8 cellular contexts compared by ENCODE assay signal in the genomic region with DNA sequence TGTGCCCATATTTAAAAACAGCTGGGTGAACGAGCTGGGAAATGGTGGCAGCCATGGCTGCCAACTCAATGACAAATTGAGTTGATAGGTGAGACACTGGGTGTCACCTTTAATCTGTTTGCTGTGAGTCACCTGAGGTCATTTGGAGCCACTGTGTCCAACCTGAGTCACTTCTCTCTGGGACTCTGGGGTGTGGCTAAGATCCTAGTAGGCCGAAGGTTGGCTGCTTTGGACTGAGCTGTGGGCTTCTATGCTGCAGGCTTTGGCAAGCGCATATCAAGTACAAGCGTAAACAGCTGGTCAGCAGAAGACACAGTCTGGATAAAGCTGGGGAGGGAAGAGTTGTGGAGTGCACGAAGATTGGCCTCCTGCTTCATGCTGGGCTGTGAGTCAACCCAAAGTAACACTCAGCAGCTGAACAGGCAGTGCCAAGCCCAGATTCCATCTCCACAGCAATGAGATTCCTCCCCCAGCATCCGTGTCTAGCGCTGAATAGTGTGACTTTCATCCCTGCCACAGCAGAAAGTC. TPM values are rescaled to one million over a fixed set of nuclear protein-coding genes. Genes with fewer than 3 reads are reported as not detected.
DNase-seq lines count a peak whose midpoint lies in the region; ATAC-seq, FAIRE-seq and TF ChIP-seq lines count a peak whose summit lies in the region.
"Had no signal": no experiment of that assay in that cellular context is flagged by ENCODE, and none has a peak within 500 bp of the region (broad histone marks: within the 10 kb centered on the region; RNA-seq: fewer than 3 reads in every experiment).

No MANE protein-coding gene starts in this region.

- peaks cover 24% of the 10 kb centered on the region for H3K4me1 Mint-ChIP-seq in type B pancreatic cell (ENCODE audit: unreplicated experiment)
- peaks cover 13% of the 10 kb centered on the region for H3K4me1 Mint-ChIP-seq in glutamatergic neuron (ENCODE audit: low read depth, unreplicated experiment)

- BruUV-seq in HepG2 (replicated peaks; lab: Mats Ljungman, UMichigan) = no TSS peak

- no peaks in the 10 kb centered on the region for H3K9me3 Mint-ChIP-seq in type B pancreatic cell
- peaks cover 3% of the 10 kb centered on the region for H3K9me3 Mint-ChIP-seq in glutamatergic neuron (ENCODE audit: unreplicated experiment)

- TF ChIP-seq EP300 in HepG2 (IDR thresholded peaks at IDR 0.05; ENCODE audit: low read depth in 2 of 2, low read length in 2 of 2) (peak in 1 of 2 experiments; percentile 27; a peak in 1 of 4 replicates), HepG2 (CRISPR knock-in tag; IDR thresholded peaks at IDR 0.05; ENCODE audit: borderline replicate concordance) (no peak)

- H3K27me3 ChIP-seq in HepG2 (ENCODE audit: control insufficient read depth in 1 of 2, insufficient read depth in 2 of 2, low read length in 2 of 2) = peaks cover 0 to 1% of the 10 kb centered on the region in 2 experiments; a peak in 1 of 5 replicates

- TF ChIP-seq POLR2A in HepG2 (IDR thresholded peaks at IDR 0.05; ENCODE audit: insufficient read depth in 1 of 2, low read depth in 2 of 2, low read length in 2 of 2) = no peak

- no peaks in the 10 kb centered on the region for H3K9me3 ChIP-seq in HepG2 (ENCODE audit: low read length)

- no peaks in the 10 kb centered on the region for H3K79me2 ChIP-seq in HepG2 (ENCODE audit: insufficient read depth, low read length)

- peak overlapping the region; percentile 19 to 67 (median 23); a peak in 5 of 6 replicates for H3K4me3 ChIP-seq in HepG2 (replicated peaks in 1 of 3; ENCODE audit: insufficient read depth in 1 of 3, low read depth in 2 of 3, low read length in 3 of 3)

- intact Hi-C loops in HepG2 (cut with micrococcal nuclease; ENCODE audit: unreplicated experiment) = loop anchor here (10.0 kb wide), 1 partner anchor 248 kb away; no protein-coding TSS in a partner anchor

- TF ChIP-seq CTCF in HepG2 (CRISPR knock-in tag; IDR thresholded peaks at IDR 0.05) (0 out of 2 replicates have a peak, but pooled peaks have one; percentile 3), type B pancreatic cell (conservative IDR thresholded peaks at IDR 0.05) (no peak), glutamatergic neuron (IDR thresholded peaks at IDR 0.05; ENCODE audit: partially characterized antibody, unreplicated experiment) (no peak)

- peak overlapping the region; percentile 12; the same call in 1 of the 2 replicates for H3K9ac ChIP-seq in HepG2 (ENCODE audit: insufficient read depth, low read depth, low read length)

- POLR2A ChIA-PET in HepG2 (lab: Yijun Ruan, JAX) = interaction anchor here (0.6 to 1.2 kb wide), 4 partner anchors 118 to 466 kb away, joined by 3 to 6 read pairs (median 4); a partner anchor contains a TSS

- peaks cover 59% of the 10 kb centered on the region for H3K4me1 ChIP-seq in HepG2 (ENCODE audit: insufficient read depth, low read length)

- FAIRE-seq in HepG2 (lab: Jason Lieb, UNC) = peak; percentile 23

- in situ Hi-C loops in HepG2 (cut with HindIII; ENCODE audit: extremely low pct_ligation_motif_present, low pct_unique_long_range_greater_than_20kb) = no loop called here

- ATAC-seq in HepG2 (peak; percentile 46), HG03432 (IDR thresholded peaks at IDR 0.05; ENCODE audit: unreplicated experiment) (no peak)

- H3K27ac ChIP-seq in caudate nucleus (ENCODE audit: low read depth, low read length) (no peak overlapping the region), HepG2 (ENCODE audit: extremely low read length, insufficient read depth, low read length) (no peak overlapping the region)

- peak overlapping the region; percentile 80 for H3K27ac Mint-ChIP-seq in type B pancreatic cell
- no peak overlapping the region for H3K27ac Mint-ChIP-seq in glutamatergic neuron (ENCODE audit: unreplicated experiment)

- no peak for TF ChIP-seq RAD21 in HepG2 (CRISPR knock-in tag; IDR thresholded peaks at IDR 0.05)

- CTCF ChIA-PET in HepG2 (lab: Yijun Ruan, JAX; ENCODE audit: low intra/inter-chr PET ratio, low total read pairs) = interaction anchor here (0.9 kb wide), 1 partner anchor 217 kb away, joined by 3 read pairs; no protein-coding TSS in a partner anchor

- H3K4me3 Mint-ChIP-seq in type B pancreatic cell = no peak overlapping the region
- no peak overlapping the region for H3K4me3 Mint-ChIP-seq in glutamatergic neuron (ENCODE audit: unreplicated experiment)

- H3K36me3 Mint-ChIP-seq in type B pancreatic cell (no peaks in the 10 kb centered on the region), glutamatergic neuron (ENCODE audit: unreplicated experiment) (no peaks in the 10 kb centered on the region)

- peak overlapping the region; percentile 89 for H3K4me2 ChIP-seq in HepG2 (ENCODE audit: low read depth, low read length)

- no peaks in the 10 kb centered on the region for H4K20me1 ChIP-seq in HepG2 (ENCODE audit: insufficient read depth, low read length)

- 0% methylated on average over 5 of the region's 7 CpGs for WGBS in HepG2 (ENCODE audit: low lambda C conversion rate)

- no peak overlapping the region for H2AFZ ChIP-seq in HepG2 (ENCODE audit: low read length)

- DNase-seq in HT1080 (ENCODE audit: low read depth) (peak; percentile 94), caudate nucleus (lab: John Stamatoyannopoulos, UW) (peak in 47 of 61 donors; percentile 8 to 89 (median 43)), HepG2 (ENCODE audit: low spot score) (peak; percentile 75), type B pancreatic cell (ENCODE audit: extremely low spot score, unreplicated experiment) (no peak), glutamatergic neuron (no peak), T-helper 2 cell (no peak)
- DNase-seq: NCI-H524 had no signal

- H3K27me3 Mint-ChIP-seq in type B pancreatic cell = no peaks in the 10 kb centered on the region
- H3K27me3 Mint-ChIP-seq in glutamatergic neuron (ENCODE audit: unreplicated experiment) = peaks cover 5% of the 10 kb centered on the region

- no peaks in the 10 kb centered on the region for H3K36me3 ChIP-seq in HepG2 (replicated peaks in 1 of 2; ENCODE audit: control insufficient read depth in 1 of 2, insufficient read depth in 2 of 2, low read length in 2 of 2)

RNA-seq across cellular contexts. Expression of a gene that starts 24.0 kb away (rescaled TPM):
- not detected in 2 replicates for total RNA-seq in HT1080 (2014; rRNA removed; shearing (Covaris generic))
- polyA plus RNA-seq in HT1080 (2015; cell fraction: cytosol; rRNA removed) = not detected in 2 replicates
- not detected in 2 replicates for polyA plus RNA-seq in HT1080 (2015; cell fraction: nucleus; rRNA removed)
- total RNA-seq in HepG2 (2016; rRNA removed; fragmentation: Illumina TruSeq; extraction: Trizol) (not detected in 2 replicates), type B pancreatic cell (ENCODE audit: low replicate concordance) (not detected in 2 replicates), glutamatergic neuron (ENCODE audit: unreplicated experiment) (not detected)
- total RNA-seq in HepG2 (2016; cell fraction: cytosol; rRNA removed; fragmentation: Illumina TruSeq; extraction: Trizol; ENCODE audit: low read depth) = not detected in 2 replicates
- total RNA-seq in HepG2 (2016; cell fraction: insoluble cytoplasmic fraction; rRNA removed; fragmentation: Illumina TruSeq; extraction: Trizol) = not detected in 2 replicates
- total RNA-seq in HepG2 (2016; cell fraction: membrane; rRNA removed; fragmentation: Illumina TruSeq; extraction: Trizol) = not detected in 2 replicates
- total RNA-seq in HepG2 (2016; cell fraction: nucleus; rRNA removed; fragmentation: Illumina TruSeq; extraction: Trizol) = not detected in 2 replicates
- not detected in 2 replicates for polyA plus RNA-seq in HepG2 (2011; rRNA removed)
- polyA plus RNA-seq in HepG2 (2011; cell fraction: cytosol; rRNA removed) = 0.05 TPM in 1 of 2 replicates, not detected in the other
- not detected in 2 replicates for polyA plus RNA-seq in HepG2 (2011; cell fraction: nucleus; rRNA removed)
- not detected in 2 replicates for polyA plus RNA-seq in HepG2 (2012)
- not detected in 2 replicates for polyA plus RNA-seq in HepG2 (2016; cell fraction: cytosol; fragmentation: Illumina TruSeq; extraction: Trizol; ENCODE audit: low read depth)
- not detected in 2 replicates for polyA plus RNA-seq in HepG2 (2016; cell fraction: insoluble cytoplasmic fraction; fragmentation: Illumina TruSeq; extraction: Trizol; ENCODE audit: low read depth)
- not detected in 2 replicates for polyA plus RNA-seq in HepG2 (2016; cell fraction: membrane; fragmentation: Illumina TruSeq; extraction: Trizol; ENCODE audit: low read depth)
- polyA plus RNA-seq in HepG2 (2016; cell fraction: nucleus; fragmentation: Illumina TruSeq; extraction: Trizol; ENCODE audit: insufficient read depth, low read depth) = not detected in 2 replicates
- not detected in 2 replicates for polyA minus RNA-seq in HepG2 (2011; rRNA and poly(A)+ RNA removed; ENCODE audit: low replicate concordance)
- not detected in 2 replicates for polyA minus RNA-seq in HepG2 (2011; cell fraction: cytosol; rRNA and poly(A)+ RNA removed)
- polyA minus RNA-seq in HepG2 (2011; cell fraction: nucleus; rRNA and poly(A)+ RNA removed) = not detected in 2 replicates

RNA-seq across cellular contexts. Expression of a gene that starts 40.1 kb away (rescaled TPM):
- total RNA-seq in HT1080 (2014; rRNA removed; shearing (Covaris generic)) = not detected in 2 replicates
- not detected in 2 replicates for polyA plus RNA-seq in HT1080 (2015; cell fraction: cytosol; rRNA removed)
- polyA plus RNA-seq in HT1080 (2015; cell fraction: nucleus; rRNA removed) = not detected in 2 replicates
- total RNA-seq in HepG2 (2016; rRNA removed; fragmentation: Illumina TruSeq; extraction: Trizol) = not detected in 2 replicates
- total RNA-seq in HepG2 (2016; cell fraction: cytosol; rRNA removed; fragmentation: Illumina TruSeq; extraction: Trizol; ENCODE audit: low read depth) = not detected in 2 replicates
- not detected in 2 replicates for total RNA-seq in HepG2 (2016; cell fraction: insoluble cytoplasmic fraction; rRNA removed; fragmentation: Illumina TruSeq; extraction: Trizol)
- total RNA-seq in HepG2 (2016; cell fraction: membrane; rRNA removed; fragmentation: Illumina TruSeq; extraction: Trizol) = not detected in 2 replicates
- total RNA-seq in HepG2 (2016; cell fraction: nucleus; rRNA removed; fragmentation: Illumina TruSeq; extraction: Trizol) = not detected in 2 replicates
- polyA plus RNA-seq in HepG2 (2011; rRNA removed) = not detected in 2 replicates
- polyA plus RNA-seq in HepG2 (2011; cell fraction: cytosol; rRNA removed) = not detected in 2 replicates
- polyA plus RNA-seq in HepG2 (2011; cell fraction: nucleus; rRNA removed) = not detected in 2 replicates
- polyA plus RNA-seq in HepG2 (2012) = not detected in 2 replicates
- not detected in 2 replicates for polyA plus RNA-seq in HepG2 (2016; cell fraction: cytosol; fragmentation: Illumina TruSeq; extraction: Trizol; ENCODE audit: low read depth)
- not detected in 2 replicates for polyA plus RNA-seq in HepG2 (2016; cell fraction: insoluble cytoplasmic fraction; fragmentation: Illumina TruSeq; extraction: Trizol; ENCODE audit: low read depth)
- polyA plus RNA-seq in HepG2 (2016; cell fraction: membrane; fragmentation: Illumina TruSeq; extraction: Trizol; ENCODE audit: low read depth) = not detected in 2 replicates
- polyA plus RNA-seq in HepG2 (2016; cell fraction: nucleus; fragmentation: Illumina TruSeq; extraction: Trizol; ENCODE audit: insufficient read depth, low read depth) = not detected in 2 replicates
- polyA minus RNA-seq in HepG2 (2011; rRNA and poly(A)+ RNA removed; ENCODE audit: low replicate concordance) = not detected in 2 replicates
- not detected in 2 replicates for polyA minus RNA-seq in HepG2 (2011; cell fraction: cytosol; rRNA and poly(A)+ RNA removed)
- not detected in 2 replicates for polyA minus RNA-seq in HepG2 (2011; cell fraction: nucleus; rRNA and poly(A)+ RNA removed)
- not detected in 2 replicates for total RNA-seq in type B pancreatic cell (ENCODE audit: low replicate concordance)
- not detected for total RNA-seq in glutamatergic neuron (ENCODE audit: unreplicated experiment)

Comparison
In these comparisons a context has a peak if more than half of its experiments do, and no peak if none do; other contexts are left out.
1. DNase-seq: peak in HT1080 (single experiment), caudate nucleus (47 of 61) and HepG2 (single experiment); none in type B pancreatic cell (single experiment), glutamatergic neuron (single experiment) and T-helper 2 cell (0 of 5).